18 cellular contexts compared by ENCODE assay signal in genomic region chr1:41641483-41641829, GRCh38.
DNase-seq lines count a peak whose midpoint lies in the region; ATAC-seq and TF ChIP-seq lines count a peak whose summit lies in the region.
"Had no signal": no experiment of that assay in that cellular context is flagged by ENCODE, and none has a peak within 500 bp of the region (broad histone marks: within the 10 kb centered on the region; RNA-seq: fewer than 3 reads in every experiment).

No MANE protein-coding gene starts in this region.

- no peak for TF ChIP-seq CTCF in SU-DHL-6 (IDR thresholded peaks at IDR 0.05; ENCODE audit: insufficient read depth, low read length, poor library complexity, severe bottlenecking)

- peak overlapping the region; percentile 72 for H3K27ac ChIP-seq in SU-DHL-6 (ENCODE audit: low read depth, low read length)
- H3K27ac ChIP-seq: SJSA1 had no signal

- H3K36me3 ChIP-seq in SU-DHL-6 (ENCODE audit: low read length): no peaks in the 10 kb centered on the region
- H3K36me3 ChIP-seq: SJSA1 had no signal

- H3K79me2 ChIP-seq in SU-DHL-6 (ENCODE audit: insufficient read depth, low read length): no peaks in the 10 kb centered on the region

- H3K9me3 ChIP-seq in SU-DHL-6 (ENCODE audit: insufficient read depth, low read length): no peaks in the 10 kb centered on the region
- H3K9me3 ChIP-seq: SJSA1 had no signal

- H3K4me1 Mint-ChIP-seq in activated CD4-positive, alpha-beta memory T cell treated with anti-CD3 and anti-CD28 coated beads for 36 hours (ENCODE audit: low read depth): peaks cover 6% of the 10 kb centered on the region
- peaks cover 33% of the 10 kb centered on the region for H3K4me1 Mint-ChIP-seq in activated CD4-positive, alpha-beta memory T cell treated with anti-CD3 and anti-CD28 coated beads, Interleukin-2, amount 10 ng/mL, durations not matched to agents 7 days and 5 days

- ATAC-seq in GM18861 (IDR thresholded peaks at IDR 0.05; ENCODE audit: unreplicated experiment): peak; percentile 48
- ATAC-seq in HG03280 (IDR thresholded peaks at IDR 0.05; ENCODE audit: unreplicated experiment): no peak
- no peak for ATAC-seq in HG03439 (IDR thresholded peaks at IDR 0.05; ENCODE audit: unreplicated experiment)
- ATAC-seq: right cardiac atrium had no signal

- H4K20me1 ChIP-seq in SU-DHL-6 (ENCODE audit: low read depth, low read length): no peaks in the 10 kb centered on the region

- no peaks in the 10 kb centered on the region for H3K9me2 ChIP-seq in SU-DHL-6 (replicated peaks; ENCODE audit: insufficient read depth, low read length)

- no peaks in the 10 kb centered on the region for H3F3A ChIP-seq in SU-DHL-6 (ENCODE audit: insufficient read depth)

- H3K27me3 ChIP-seq in SU-DHL-6 (ENCODE audit: low read length): no peaks in the 10 kb centered on the region
- H3K27me3 ChIP-seq: SJSA1 had no signal

- CTCF ChIA-PET in activated CD4-positive, alpha-beta memory T cell treated with anti-CD3 and anti-CD28 coated beads for 36 hours (lab: Charles Lee): interaction anchor here (0.8 to 1.3 kb wide), 2 partner anchors 16 to 32 kb away, joined by 3 to 4 read pairs; no protein-coding TSS in a partner anchor
- CTCF ChIA-PET in activated CD4-positive, alpha-beta memory T cell treated with anti-CD3 and anti-CD28 coated beads, Interleukin-2, amount 10 ng/mL, durations not matched to agents 7 days and 5 days (lab: Charles Lee): no interaction called here

- peak overlapping the region; percentile 14 for H3K4me3 Mint-ChIP-seq in activated CD4-positive, alpha-beta memory T cell treated with anti-CD3 and anti-CD28 coated beads for 36 hours
- H3K4me3 Mint-ChIP-seq in activated CD4-positive, alpha-beta memory T cell treated with anti-CD3 and anti-CD28 coated beads, Interleukin-2, amount 10 ng/mL, durations not matched to agents 7 days and 5 days: no peak overlapping the region

- no peak overlapping the region for H2AFZ ChIP-seq in SU-DHL-6 (ENCODE audit: low read depth, low read length, severe bottlenecking)

- H3K36me3 Mint-ChIP-seq in activated CD4-positive, alpha-beta memory T cell treated with anti-CD3 and anti-CD28 coated beads for 36 hours: peaks cover 4% of the 10 kb centered on the region
- peaks cover 2% of the 10 kb centered on the region for H3K36me3 Mint-ChIP-seq in activated CD4-positive, alpha-beta memory T cell treated with anti-CD3 and anti-CD28 coated beads, Interleukin-2, amount 10 ng/mL, durations not matched to agents 7 days and 5 days (ENCODE audit: low read depth)

- H3K27me3 Mint-ChIP-seq in activated CD4-positive, alpha-beta memory T cell treated with anti-CD3 and anti-CD28 coated beads for 36 hours: no peaks in the 10 kb centered on the region
- H3K27me3 Mint-ChIP-seq in activated CD4-positive, alpha-beta memory T cell treated with anti-CD3 and anti-CD28 coated beads, Interleukin-2, amount 10 ng/mL, durations not matched to agents 7 days and 5 days: no peaks in the 10 kb centered on the region

- H3K27ac Mint-ChIP-seq in activated CD4-positive, alpha-beta memory T cell treated with anti-CD3 and anti-CD28 coated beads for 36 hours: no peak overlapping the region
- H3K27ac Mint-ChIP-seq in activated CD4-positive, alpha-beta memory T cell treated with anti-CD3 and anti-CD28 coated beads, Interleukin-2, amount 10 ng/mL, durations not matched to agents 7 days and 5 days: no peak overlapping the region

- peak overlapping the region; percentile 28 for H3K9ac ChIP-seq in SU-DHL-6 (ENCODE audit: low read length)

- H3K9me3 Mint-ChIP-seq in activated CD4-positive, alpha-beta memory T cell treated with anti-CD3 and anti-CD28 coated beads for 36 hours: no peaks in the 10 kb centered on the region
- H3K9me3 Mint-ChIP-seq in activated CD4-positive, alpha-beta memory T cell treated with anti-CD3 and anti-CD28 coated beads, Interleukin-2, amount 10 ng/mL, durations not matched to agents 7 days and 5 days: no peaks in the 10 kb centered on the region

- peak overlapping the region; percentile 45 for H3K4me2 ChIP-seq in SU-DHL-6 (ENCODE audit: low read depth, low read length, poor library complexity, severe bottlenecking)

- intact Hi-C loops in activated CD4-positive, alpha-beta memory T cell treated with anti-CD3 and anti-CD28 coated beads for 36 hours (cut with micrococcal nuclease): loop anchor here (5.0 kb wide), 2 partner anchors 166 to 281 kb away; no protein-coding TSS in a partner anchor
- intact Hi-C loops in posterior vena cava (cut with DNase I): no loop called here

- DNase-seq in activated CD4-positive, alpha-beta memory T cell treated with anti-CD3 and anti-CD28 coated beads for 36 hours: peak; percentile 74
- no peak for DNase-seq in activated CD4-positive, alpha-beta memory T cell treated with anti-CD3 and anti-CD28 coated beads, Interleukin-2, amount 10 ng/mL, durations not matched to agents 7 days and 5 days
- DNase-seq in stimulated activated CD8-positive, alpha-beta memory T cell treated with anti-CD3 and anti-CD28 coated beads, Interleukin-15, amount 100 ng/mL, for 48 hours (ENCODE audit: low read depth in 2 of 2): peak; percentile 58 to 67
- DNase-seq in posterior vena cava (ENCODE audit: low spot score): no peak
- DNase-seq: ACHN; activated CD8-positive, alpha-beta memory T cell treated with anti-CD3 and anti-CD28 coated beads, Interleukin-2, amount 50 U/mL, for 48 hours; Calu3; cortex of kidney; erythroblast; IMR-90; mesendoderm; NCI-H1417 had no signal

- peak overlapping the region; percentile 3 for H3K4me3 ChIP-seq in SU-DHL-6 (ENCODE audit: insufficient read depth, low read length, poor library complexity, severe bottlenecking)
- H3K4me3 ChIP-seq: SJSA1 had no signal

- POLR2A ChIA-PET in activated CD4-positive, alpha-beta memory T cell treated with anti-CD3 and anti-CD28 coated beads for 36 hours (lab: Charles Lee): interaction anchor here (1.0 to 1.3 kb wide), 3 partner anchors 21 to 27 kb away, joined by 3 read pairs; no protein-coding TSS in a partner anchor
- POLR2A ChIA-PET in activated CD4-positive, alpha-beta memory T cell treated with anti-CD3 and anti-CD28 coated beads, Interleukin-2, amount 10 ng/mL, durations not matched to agents 7 days and 5 days (lab: Charles Lee): interaction anchor here (1.5 kb wide), 1 partner anchor 22 kb away, joined by 4 read pairs; no protein-coding TSS in a partner anchor

Comparison
In these comparisons a context has a peak if more than half of its experiments do, and no peak if none do; other contexts are left out.
1. DNase-seq: peak in activated CD4-positive, alpha-beta memory T cell treated with anti-CD3 and anti-CD28 coated beads for 36 hours (single experiment) and stimulated activated CD8-positive, alpha-beta memory T cell treated with anti-CD3 and anti-CD28 coated beads, Interleukin-15, amount 100 ng/mL, for 48 hours (2 of 2); none in activated CD4-positive, alpha-beta memory T cell treated with anti-CD3 and anti-CD28 coated beads, Interleukin-2, amount 10 ng/mL, durations not matched to agents 7 days and 5 days (single experiment) and posterior vena cava (single experiment).